In the genomic region with DNA sequence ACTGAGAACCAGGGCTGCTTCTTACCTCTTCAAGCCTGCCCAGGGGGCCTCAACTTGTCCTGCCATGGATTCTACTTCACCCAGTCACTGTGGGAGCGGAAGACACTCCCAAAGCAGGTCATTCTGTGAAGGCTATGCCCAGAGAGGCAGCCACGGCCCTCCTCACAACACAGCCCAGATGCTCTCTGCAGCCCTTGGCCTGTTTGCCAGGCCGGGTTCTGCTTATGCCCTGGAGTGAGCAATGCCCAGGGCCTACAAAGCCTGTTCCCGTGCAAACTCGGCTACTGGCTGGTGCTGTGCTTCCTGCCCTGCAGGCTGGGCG, we compare ENCODE assay signal across 16 cellular contexts. TPM values are rescaled to one million over a fixed set of nuclear protein-coding genes. Genes with fewer than 3 reads are reported as not detected.
DNase-seq lines count a peak whose midpoint lies in the region; ATAC-seq, FAIRE-seq and TF ChIP-seq lines count a peak whose summit lies in the region.
"Had no signal": no experiment of that assay in that cellular context is flagged by ENCODE, and none has a peak within 500 bp of the region (broad histone marks: within the 10 kb centered on the region; RNA-seq: fewer than 3 reads in every experiment).

No MANE protein-coding gene starts in this region.

- no peaks in the 10 kb centered on the region for H3K79me2 ChIP-seq in astrocyte (ENCODE audit: insufficient read depth, low read length)

- TF ChIP-seq CTCF in heart left ventricle (IDR thresholded peaks at IDR 0.05), result no peak
- TF ChIP-seq CTCF in astrocyte (IDR thresholded peaks at IDR 0.05; ENCODE audit: insufficient read depth, low read depth, low read length), result no peak
- TF ChIP-seq CTCF in lung (IDR thresholded peaks at IDR 0.05; ENCODE audit: control extremely low read depth, extremely low read depth), result no peak
- no peak for TF ChIP-seq CTCF in tibial artery (IDR thresholded peaks at IDR 0.05)
- TF ChIP-seq CTCF in GM20000 (IDR thresholded peaks at IDR 0.05; ENCODE audit: extremely low read depth, missing control alignments), result no peak

- no peak for ATAC-seq in heart left ventricle
- no peak for ATAC-seq in left cardiac atrium
- ATAC-seq in lung (ENCODE audit: insufficient read depth, low FRiP score), result no peak

- H3K9ac ChIP-seq in astrocyte (ENCODE audit: low read length), result no peak overlapping the region

- no peaks in the 10 kb centered on the region for H4K20me1 ChIP-seq in astrocyte (ENCODE audit: insufficient read depth, low read length)

- no peaks in the 10 kb centered on the region for H3K36me3 ChIP-seq in heart left ventricle
- no peaks in the 10 kb centered on the region for H3K36me3 ChIP-seq in astrocyte (ENCODE audit: insufficient read depth, low read length)
- H3K36me3 ChIP-seq in lung (ENCODE audit: control insufficient read depth in 2 of 2, insufficient read depth in 2 of 2, low read length in 2 of 2), result no peaks in the 10 kb centered on the region
- no peaks in the 10 kb centered on the region for H3K36me3 ChIP-seq in tibial artery

- H2AFZ ChIP-seq in astrocyte (ENCODE audit: low read depth, low read length), result peak overlapping the region; percentile 55

- FAIRE-seq in astrocyte (lab: Jason Lieb, UNC), result no peak
- FAIRE-seq: A204.1, G401.6 had no signal

- no peak overlapping the region for H3K4me3 Mint-ChIP-seq in astrocyte (ENCODE audit: unreplicated experiment)
- H3K4me3 Mint-ChIP-seq: activated CD8-positive, alpha-beta T cell treated with anti-CD3 and anti-CD28 coated beads for 36 hours; IgD-negative memory B cell had no signal

- no peak overlapping the region for H3K4me2 ChIP-seq in astrocyte (ENCODE audit: low read length)

- H3K9me3 ChIP-seq in heart left ventricle (no peaks in the 10 kb centered on the region), astrocyte (ENCODE audit: insufficient read depth, low read depth, low read length) (no peaks in the 10 kb centered on the region), lung (ENCODE audit: control insufficient read depth in 2 of 2, insufficient read depth in 1 of 2, low read length in 1 of 2) (no peaks in the 10 kb centered on the region), tibial artery (no peaks in the 10 kb centered on the region)

- DNase-seq in heart left ventricle, result no peak
- no peak for DNase-seq in left cardiac atrium
- no peak for DNase-seq in astrocyte (ENCODE audit: low read depth)
- no peak for DNase-seq in lung (ENCODE audit: low spot score)
- DNase-seq in tibial artery, result no peak
- DNase-seq in NCI-H510A treated with DMSO at 0.1 percent for 48 hours (lab: John Stamatoyannopoulos, UW), result no peak
- no peak for DNase-seq in stimulated activated CD4-positive, alpha-beta T cell treated with anti-CD3 and anti-CD28 coated beads, Interleukin-4, amount 100 ng/mL, for 4 hours
- DNase-seq in GM20000 (ENCODE audit: low spot score), result no peak
- DNase-seq: activated CD8-positive, alpha-beta T cell treated with anti-CD3 and anti-CD28 coated beads for 36 hours; effector CD8-positive, alpha-beta T cell; NCI-H1092; NK-92 treated with Interleukin-12 subunit alpha and Interleukin-12 subunit beta, amount 100 ng/mL, for 24 hours; stimulated activated CD8-positive, alpha-beta memory T cell treated with anti-CD3 and anti-CD28 coated beads, Interleukin-4, amount 100 ng/mL, for 48 hours had no signal

- 85 to 100% (median 94%) methylated on average over 2 to 6 of the region's 6 CpGs for WGBS in heart left ventricle, 4 donors
- 84 to 89% methylated on average over 6 of the region's 6 CpGs for WGBS in lung, 2 donors

- H3K27me3 ChIP-seq in heart left ventricle (no peaks in the 10 kb centered on the region), astrocyte (ENCODE audit: insufficient read depth, low read length) (no peaks in the 10 kb centered on the region), lung (ENCODE audit: control insufficient read depth, insufficient read depth) (no peaks in the 10 kb centered on the region), tibial artery (no peaks in the 10 kb centered on the region)

- H3K36me3 Mint-ChIP-seq in astrocyte (ENCODE audit: low read depth, unreplicated experiment), result no peaks in the 10 kb centered on the region

- H3K27ac ChIP-seq in heart left ventricle (peak overlapping the region; percentile 51 to 87 (median 74)), astrocyte (ENCODE audit: low read depth, low read length) (peak overlapping the region; percentile 46), lung (ENCODE audit: low read depth in 1 of 2, low read length in 1 of 2) (peak overlapping the region; percentile 55 to 63), tibial artery (peak overlapping the region; percentile 66 to 69)

- H3K4me3 ChIP-seq in heart left ventricle, result no peak overlapping the region
- no peak overlapping the region for H3K4me3 ChIP-seq in astrocyte (ENCODE audit: insufficient read depth, low read depth, low read length)
- H3K4me3 ChIP-seq in lung, result no peak overlapping the region
- no peak overlapping the region for H3K4me3 ChIP-seq in tibial artery

- TF ChIP-seq POLR2A in heart left ventricle (IDR thresholded peaks at IDR 0.05), result no peak

- H3K27me3 Mint-ChIP-seq in astrocyte (ENCODE audit: low read depth, unreplicated experiment), result peaks cover 6% of the 10 kb centered on the region
- H3K27me3 Mint-ChIP-seq: IgD-negative memory B cell had no signal

- intact Hi-C loops in heart left ventricle (cut with DNase I) (loop anchor here in 2 of 10 donors (5.0 kb wide), 1 partner anchor 35 kb away; the partner anchor contains the start of gene SLC30A1 (in 2 of the 2)), left cardiac atrium (cut with DNase I) (no loop called here), tibial artery (cut with DNase I; ENCODE audit: low total_unique reads) (loop anchor here (5.0 kb wide), 1 partner anchor 35 kb away; the partner anchor contains the start of gene SLC30A1)

- no peak overlapping the region for H3K27ac Mint-ChIP-seq in astrocyte (ENCODE audit: unreplicated experiment)
- H3K27ac Mint-ChIP-seq: activated CD8-positive, alpha-beta T cell treated with anti-CD3 and anti-CD28 coated beads for 36 hours; IgD-negative memory B cell had no signal

- H3K4me1 Mint-ChIP-seq in astrocyte (ENCODE audit: low read depth, unreplicated experiment), result peaks cover 11% of the 10 kb centered on the region

- H3K9me3 Mint-ChIP-seq in astrocyte (ENCODE audit: unreplicated experiment), result no peaks in the 10 kb centered on the region
- H3K9me3 Mint-ChIP-seq: activated CD8-positive, alpha-beta T cell treated with anti-CD3 and anti-CD28 coated beads for 36 hours; IgD-negative memory B cell had no signal

- H3K4me1 ChIP-seq in heart left ventricle (peaks cover 0 to 55% (median 24%) of the 10 kb centered on the region in 12 donors), astrocyte (ENCODE audit: insufficient read depth, low read length) (peaks cover 11% of the 10 kb centered on the region), lung (ENCODE audit: control insufficient read depth in 2 of 2, insufficient read depth in 2 of 2, low read length in 2 of 2) (peaks cover 0 to 9% of the 10 kb centered on the region in 2 donors), tibial artery (peaks cover 0 to 54% (median 35%) of the 10 kb centered on the region in 4 donors)

RNA-seq across cellular contexts. Expression of gene SLC30A1, which starts 33.8 kb away (rescaled TPM):
- total RNA-seq in heart left ventricle (10 to 100 TPM in 7 of 9 donors, 1 to 10 TPM in 2; 8.6 to 29.2 (median 16.2) TPM), left cardiac atrium (10 to 100 TPM; 11.0 to 13.9 TPM), astrocyte (34.9 and 35.0 TPM in 2 replicates), lung (10 to 100 TPM; 23.6 to 26.3 TPM)
- polyA plus RNA-seq in heart left ventricle (1 to 10 TPM; 2.8 to 4.2 TPM), lung (1 to 10 TPM; 3.1 to 5.3 TPM)
